8 cellular contexts compared by ENCODE assay signal in the genomic region with DNA sequence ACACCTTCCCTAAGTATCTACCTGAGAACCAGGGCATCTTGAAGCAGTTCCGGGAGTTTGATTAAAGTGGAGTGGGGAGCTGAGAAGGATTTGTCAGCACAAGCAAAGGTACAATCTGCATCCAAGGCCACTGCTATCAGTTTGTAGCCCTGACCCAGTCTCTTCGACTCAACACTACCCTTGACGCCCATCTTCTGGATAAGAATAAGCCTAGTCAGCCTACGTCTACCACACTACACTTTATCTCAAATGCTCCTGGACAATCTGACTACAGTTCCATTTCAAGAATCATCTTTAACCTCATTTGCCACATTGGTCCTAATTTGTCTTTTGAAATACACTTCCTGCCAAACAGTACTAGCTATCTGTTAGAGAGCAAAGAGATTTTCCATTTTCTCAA.
"Had no signal": no experiment of that assay in that cellular context is flagged by ENCODE, and none has a peak within 500 bp of the region (broad histone marks: within the 10 kb centered on the region; RNA-seq: fewer than 3 reads in every experiment).

No MANE protein-coding gene starts in this region.

- DNase-seq: GM23248, GOT3, H7, HFFc6, IMR-90, KBM-7 had no signal

- ATAC-seq: HCT116 had no signal

- H3K9me3 Mint-ChIP-seq: HFFc6 had no signal

- H3K4me3 Mint-ChIP-seq: HFFc6 had no signal

- H3K9ac ChIP-seq: GM23248 had no signal

- H3K27ac ChIP-seq: GM23248 had no signal

- H3K36me3 ChIP-seq: HAP-1 had no signal

- H3K4me1 ChIP-seq: HAP-1 had no signal

- H2AFZ ChIP-seq: GM23248 had no signal

- H3K4me3 ChIP-seq: GM23248, HAP-1 had no signal

- H3K9me3 ChIP-seq: HAP-1 had no signal
